Comparison of ENCODE assay signal across 9 cellular contexts in genomic region chr14:99774526-99775307, GRCh38. TPM values are rescaled to one million over a fixed set of nuclear protein-coding genes. Genes with fewer than 3 reads are reported as not detected.
DNase-seq lines count a peak whose midpoint lies in the region; ATAC-seq and TF ChIP-seq lines count a peak whose summit lies in the region.
"Had no signal": no experiment of that assay in that cellular context is flagged by ENCODE, and none has a peak within 500 bp of the region (broad histone marks: within the 10 kb centered on the region; RNA-seq: fewer than 3 reads in every experiment).

No MANE protein-coding gene starts in this region.

- intact Hi-C loops in activated naive CD4-positive, alpha-beta T cell treated with anti-CD3 and anti-CD28 coated beads for 36 hours (cut with micrococcal nuclease): no loop called here
- intact Hi-C loops in adrenal gland (cut with DNase I) (no loop called here), transverse colon (cut with DNase I; ENCODE audit: low total_unique reads) (no loop called here)

- H3K36me3 Mint-ChIP-seq in activated naive CD4-positive, alpha-beta T cell treated with anti-CD3 and anti-CD28 coated beads for 36 hours (ENCODE audit: low read depth): no peaks in the 10 kb centered on the region

- peaks cover 8% of the 10 kb centered on the region for H3K4me1 Mint-ChIP-seq in activated naive CD4-positive, alpha-beta T cell treated with anti-CD3 and anti-CD28 coated beads for 36 hours (ENCODE audit: low read depth)

- no peak for TF ChIP-seq EP300 in transverse colon (IDR thresholded peaks at IDR 0.05; ENCODE audit: low read depth)

- H3K27me3 Mint-ChIP-seq in activated naive CD4-positive, alpha-beta T cell treated with anti-CD3 and anti-CD28 coated beads for 36 hours (ENCODE audit: low read depth): peaks cover 17% of the 10 kb centered on the region

- TF ChIP-seq CTCF in adrenal gland (IDR thresholded peaks at IDR 0.05) (no peak), transverse colon (IDR thresholded peaks at IDR 0.05) (no peak)

- no peak for ATAC-seq in GM21423 (IDR thresholded peaks at IDR 0.05; ENCODE audit: unreplicated experiment)

- CTCF ChIA-PET in activated naive CD4-positive, alpha-beta T cell treated with anti-CD3 and anti-CD28 coated beads for 36 hours (lab: Charles Lee): interaction anchor here (0.6 kb wide), 2 partner anchors 63 to 173 kb away, joined by 3 to 4 read pairs; no protein-coding TSS in a partner anchor

- TF ChIP-seq POLR2A in adrenal gland (IDR thresholded peaks at IDR 0.05) (no peak), transverse colon (IDR thresholded peaks at IDR 0.05) (no peak)

- peaks cover 2% of the 10 kb centered on the region for H3K9me3 Mint-ChIP-seq in activated naive CD4-positive, alpha-beta T cell treated with anti-CD3 and anti-CD28 coated beads for 36 hours

- H3K4me3 ChIP-seq in adrenal gland (no peak overlapping the region), iPS-15b (ENCODE audit: low read depth, low read length) (peak overlapping the region; percentile 13), transverse colon (no peak overlapping the region)

- H3K27me3 ChIP-seq in adrenal gland: no peaks in the 10 kb centered on the region
- H3K27me3 ChIP-seq in iPS-15b (ENCODE audit: control insufficient read depth, insufficient read depth, low read length): no peaks in the 10 kb centered on the region
- no peaks in the 10 kb centered on the region for H3K27me3 ChIP-seq in transverse colon

- peaks cover 0 to 3% (median 0%) of the 10 kb centered on the region in 3 donors for H3K9me3 ChIP-seq in adrenal gland (replicated peaks in 1 of 3)
- no peaks in the 10 kb centered on the region for H3K9me3 ChIP-seq in iPS-15b (ENCODE audit: control insufficient read depth, insufficient read depth, low read length)
- no peaks in the 10 kb centered on the region for H3K9me3 ChIP-seq in transverse colon

- WGBS in adrenal gland, 4 donors: 59 to 62% (median 61%) methylated on average over 6 of the region's 6 CpGs
- WGBS in transverse colon (ENCODE audit: low coverage in 1 of 2), 2 donors: 51 to 60% methylated on average over 3 to 6 of the region's 6 CpGs

- H3K27ac ChIP-seq in adrenal gland (no peak overlapping the region), transverse colon (peak overlapping the region; percentile 73 to 78 (median 75))

- no peak overlapping the region for H3K9ac ChIP-seq in iPS-15b (ENCODE audit: low read depth, low read length)

- H3K4me3 Mint-ChIP-seq in activated naive CD4-positive, alpha-beta T cell treated with anti-CD3 and anti-CD28 coated beads for 36 hours: no peak overlapping the region

- no peaks in the 10 kb centered on the region for H3K36me3 ChIP-seq in adrenal gland (replicated peaks in 1 of 2)
- H3K36me3 ChIP-seq in iPS-15b (ENCODE audit: control insufficient read depth, insufficient read depth, low read length): no peaks in the 10 kb centered on the region
- H3K36me3 ChIP-seq in transverse colon: no peaks in the 10 kb centered on the region

- DNase-seq in activated naive CD4-positive, alpha-beta T cell treated with anti-CD3 and anti-CD28 coated beads for 36 hours: no peak
- DNase-seq in activated naive CD4-positive, alpha-beta T cell (lab: John Stamatoyannopoulos, UW): no peak
- DNase-seq in adrenal gland (peak in 5 of 7 donors; percentile 39 to 89 (median 72)), transverse colon (peak; percentile 59), HT-29 (ENCODE audit: low spot score) (no peak), NCI-H187 treated with DMSO at 0.1 percent for 48 hours (lab: John Stamatoyannopoulos, UW) (no peak)
- DNase-seq: SHP77 had no signal

- in situ Hi-C loops in transverse colon (cut with MboI; ENCODE audit: low pct_ligation_motif_present in 1 of 4, low pct_unique_long_range_greater_than_20kb in 1 of 4, low sequenced_read_pairs in 3 of 4): no loop called here

- H3K4me1 ChIP-seq in adrenal gland (replicated peaks in 1 of 2) (peaks cover 0 to 7% of the 10 kb centered on the region in 2 donors), iPS-15b (ENCODE audit: control insufficient read depth, insufficient read depth, low read length) (peaks cover 26% of the 10 kb centered on the region), transverse colon (peaks cover 0 to 28% (median 12%) of the 10 kb centered on the region in 4 donors)

- H3K27ac Mint-ChIP-seq in activated naive CD4-positive, alpha-beta T cell treated with anti-CD3 and anti-CD28 coated beads for 36 hours: peak overlapping the region; percentile 9

RNA-seq across cellular contexts. Expression of gene EML1, which starts 18.5 kb away (rescaled TPM):
- 1 to 10 TPM in 1 of 2 experiments, under 1 TPM in 1; 0.91 to 1.2 TPM for total RNA-seq in activated naive CD4-positive, alpha-beta T cell treated with anti-CD3 and anti-CD28 coated beads for 36 hours
- total RNA-seq in adrenal gland (10 to 100 TPM; 10.3 to 59.5 (median 21.0) TPM), transverse colon (10 to 100 TPM; 16.8 to 59.5 (median 21.9) TPM)
- polyA plus RNA-seq in adrenal gland: 1 to 10 TPM; 5.5 to 8.1 (median 7.6) TPM
- not detected in 2 replicates for total RNA-seq in HT-29 (2014; rRNA removed; shearing (Covaris generic))

Comparison
In these comparisons a context has a peak if more than half of its experiments do, and no peak if none do; other contexts are left out.
1. DNase-seq: peak in adrenal gland (5 of 7) and transverse colon (single experiment); none in activated naive CD4-positive, alpha-beta T cell treated with anti-CD3 and anti-CD28 coated beads for 36 hours (single experiment), activated naive CD4-positive, alpha-beta T cell (0 of 4), HT-29 (single experiment) and NCI-H187 treated with DMSO at 0.1 percent for 48 hours (single experiment).
2. H3K27ac ChIP-seq: peak in transverse colon (4 of 4); none in adrenal gland (0 of 5).
3. RNA of gene EML1, which starts 18.5 kb away (total RNA-seq): 10.3 to 59.5 TPM in adrenal gland and 16.8 to 59.5 TPM in transverse colon; 0.91 to 1.2 TPM in activated naive CD4-positive, alpha-beta T cell treated with anti-CD3 and anti-CD28 coated beads for 36 hours and not detected in HT-29; every median in the first group is over 4 times any median in the second.